ENCODE assay signal across 15 cellular contexts in the genomic region with DNA sequence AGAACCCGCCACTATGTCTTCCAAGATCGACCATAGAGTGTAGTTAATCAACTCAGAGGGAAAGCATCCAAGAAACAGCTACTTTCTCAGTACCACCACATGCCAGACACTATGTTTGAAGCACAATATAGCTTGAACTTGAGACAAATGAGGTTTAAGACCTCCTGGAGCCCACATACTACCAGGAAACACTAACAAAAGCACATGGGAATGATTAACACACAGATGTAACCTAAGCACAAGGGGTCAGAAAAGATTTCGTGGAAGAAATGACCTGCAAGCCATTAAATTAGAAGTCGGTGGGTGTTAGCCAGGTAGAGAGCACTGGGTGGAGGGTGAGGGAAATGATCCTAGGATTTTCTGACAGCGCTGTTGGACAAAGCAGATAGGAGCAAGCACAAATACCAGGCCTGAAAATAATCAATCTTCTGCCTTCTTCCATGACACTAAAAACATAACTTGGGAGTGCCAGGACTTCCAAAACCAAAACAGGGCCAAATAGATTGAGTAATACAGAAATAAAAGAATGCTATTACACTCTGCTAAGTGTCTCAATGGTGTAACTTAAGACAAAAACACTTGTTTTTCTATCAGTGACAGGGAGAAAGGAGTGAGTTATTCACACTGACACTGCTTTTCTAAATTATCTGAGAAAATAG.
DNase-seq lines count a peak whose midpoint lies in the region; ATAC-seq, FAIRE-seq and TF ChIP-seq lines count a peak whose summit lies in the region.
"Had no signal": no experiment of that assay in that cellular context is flagged by ENCODE, and none has a peak within 500 bp of the region (broad histone marks: within the 10 kb centered on the region; RNA-seq: fewer than 3 reads in every experiment).

No MANE protein-coding gene starts in this region.

- peaks cover 4% of the 10 kb centered on the region for H3K27me3 Mint-ChIP-seq in nephron progenitor cell (ENCODE audit: low read depth, poor library complexity)
- H3K27me3 Mint-ChIP-seq in activated CD4-positive, alpha-beta T cell treated with anti-CD3 and anti-CD28 coated beads for 36 hours = no peaks in the 10 kb centered on the region
- H3K27me3 Mint-ChIP-seq: natural killer cell treated with Interleukin-12 subunit alpha and Interleukin-12 subunit beta and Interleukin-15 and Interleukin-18, amount 100 ng/mL, for 72 hours had no signal

- DNase-seq in AG04449 (ENCODE audit: low read depth, low spot score) (peak; percentile 34), HFF-Myc (ENCODE audit: extremely low read depth, low read depth) (peak; percentile 69), fibroblast of peridontal ligament (ENCODE audit: extremely low read depth) (peak; percentile 86), nephron progenitor cell (no peak), SIG-M5 (lab: John Stamatoyannopoulos, UW) (no peak), RCC 7860 (ENCODE audit: low spot score) (no peak)
- DNase-seq in activated CD4-positive, alpha-beta T cell treated with anti-CD3 and anti-CD28 coated beads for 36 hours = no peak
- DNase-seq: activated T-cell treated with anti-CD3 and anti-CD28 coated beads, Interleukin-2, amount 50 U/mL, for 48 hours; erythroblast; OCI-M1 had no signal

- POLR2A ChIA-PET in AG04449 (lab: Yijun Ruan, JAX) = no interaction called here
- POLR2A ChIA-PET in activated CD4-positive, alpha-beta T cell treated with anti-CD3 and anti-CD28 coated beads for 36 hours (lab: Charles Lee) = no interaction called here

- ATAC-seq in GM19035 (IDR thresholded peaks at IDR 0.05; ENCODE audit: unreplicated experiment) = no peak
- no peak for ATAC-seq in activated CD4-positive, alpha-beta T cell treated with anti-CD3 and anti-CD28 coated beads for 36 hours
- ATAC-seq: HCT116; natural killer cell treated with Interleukin-12 subunit alpha and Interleukin-12 subunit beta and Interleukin-15 and Interleukin-18, amount 100 ng/mL, for 72 hours had no signal

- no peaks in the 10 kb centered on the region for H3K9me3 Mint-ChIP-seq in nephron progenitor cell
- H3K9me3 Mint-ChIP-seq in activated CD4-positive, alpha-beta T cell treated with anti-CD3 and anti-CD28 coated beads for 36 hours (ENCODE audit: low read depth) = no peaks in the 10 kb centered on the region
- H3K9me3 Mint-ChIP-seq: natural killer cell treated with Interleukin-12 subunit alpha and Interleukin-12 subunit beta and Interleukin-15 and Interleukin-18, amount 100 ng/mL, for 72 hours had no signal

- peaks cover 81% of the 10 kb centered on the region for H3K4me1 Mint-ChIP-seq in nephron progenitor cell
- peaks cover 69% of the 10 kb centered on the region for H3K4me1 Mint-ChIP-seq in activated CD4-positive, alpha-beta T cell treated with anti-CD3 and anti-CD28 coated beads for 36 hours

- H3K4me3 ChIP-seq in AG04449 (ENCODE audit: low read depth, low read length) (no peak overlapping the region), HFF-Myc (replicated peaks; ENCODE audit: low read depth, low read length) (no peak overlapping the region)
- H3K4me3 ChIP-seq: BLaER1 had no signal

- FAIRE-seq in RCC 7860 (lab: Jason Lieb, UNC) = no peak
- FAIRE-seq: islet of Langerhans had no signal

- intact Hi-C loops in activated CD4-positive, alpha-beta T cell treated with anti-CD3 and anti-CD28 coated beads for 36 hours (cut with DNase I, micrococcal nuclease) = no loop called here

- H3K4me3 Mint-ChIP-seq in nephron progenitor cell = no peak overlapping the region
- H3K4me3 Mint-ChIP-seq in activated CD4-positive, alpha-beta T cell treated with anti-CD3 and anti-CD28 coated beads for 36 hours = no peak overlapping the region
- H3K4me3 Mint-ChIP-seq: natural killer cell treated with Interleukin-12 subunit alpha and Interleukin-12 subunit beta and Interleukin-15 and Interleukin-18, amount 100 ng/mL, for 72 hours had no signal

- CTCF ChIA-PET in AG04449 (lab: Yijun Ruan, JAX) = no interaction called here
- CTCF ChIA-PET in activated CD4-positive, alpha-beta T cell treated with anti-CD3 and anti-CD28 coated beads for 36 hours (lab: Charles Lee) = no interaction called here

- TF ChIP-seq CTCF in AG04449 (IDR thresholded peaks at IDR 0.05; ENCODE audit: insufficient read depth, low read length, missing control alignments) (no peak), HFF-Myc (IDR thresholded peaks at IDR 0.05; ENCODE audit: low read depth, low read length, missing control alignments) (no peak), nephron progenitor cell (IDR thresholded peaks at IDR 0.05) (no peak)

- H3K36me3 Mint-ChIP-seq in nephron progenitor cell (ENCODE audit: low read depth) = no peaks in the 10 kb centered on the region
- H3K36me3 Mint-ChIP-seq in activated CD4-positive, alpha-beta T cell treated with anti-CD3 and anti-CD28 coated beads for 36 hours (ENCODE audit: low read depth) = peaks cover 18% of the 10 kb centered on the region
- H3K36me3 Mint-ChIP-seq: natural killer cell treated with Interleukin-12 subunit alpha and Interleukin-12 subunit beta and Interleukin-15 and Interleukin-18, amount 100 ng/mL, for 72 hours had no signal

- H3K27ac Mint-ChIP-seq in nephron progenitor cell = peak overlapping the region; percentile 62
- H3K27ac Mint-ChIP-seq in activated CD4-positive, alpha-beta T cell treated with anti-CD3 and anti-CD28 coated beads for 36 hours = no peak overlapping the region
- H3K27ac Mint-ChIP-seq: natural killer cell treated with Interleukin-12 subunit alpha and Interleukin-12 subunit beta and Interleukin-15 and Interleukin-18, amount 100 ng/mL, for 72 hours had no signal

Comparison
In these comparisons a context has a peak if more than half of its experiments do, and no peak if none do; other contexts are left out.
1. DNase-seq: peak in AG04449 (single experiment), HFF-Myc (single experiment) and fibroblast of peridontal ligament (single experiment); none in nephron progenitor cell (single experiment), activated CD4-positive, alpha-beta T cell treated with anti-CD3 and anti-CD28 coated beads for 36 hours (single experiment), SIG-M5 (single experiment) and RCC 7860 (single experiment).